ENCODE assay signal across 19 cellular contexts in genomic region chr13:84263354-84264069, GRCh38.
"Had no signal": no experiment of that assay in that cellular context is flagged by ENCODE, and none has a peak within 500 bp of the region (broad histone marks: within the 10 kb centered on the region; RNA-seq: fewer than 3 reads in every experiment).

No MANE protein-coding gene starts in this region.

- H3K9me3 ChIP-seq: gastrocnemius medialis, left ventricle myocardium inferior, right atrium auricular region, tibial nerve, vagina had no signal

- H3K36me3 ChIP-seq: gastrocnemius medialis, left ventricle myocardium inferior, right atrium auricular region, tibial nerve, vagina had no signal

- H3K27ac ChIP-seq: gastrocnemius medialis, left ventricle myocardium inferior, right atrium auricular region, tibial nerve, vagina had no signal

- H3K4me3 ChIP-seq: gastrocnemius medialis, left ventricle myocardium inferior, right atrium auricular region, tibial nerve, vagina had no signal

- H3K4me1 ChIP-seq: gastrocnemius medialis, left ventricle myocardium inferior, right atrium auricular region, tibial nerve, vagina had no signal

- DNase-seq: activated CD4-positive, CD25-positive, alpha-beta regulatory T cell treated with anti-CD3 and anti-CD28 coated beads, Interleukin-2, amount 50 U/mL, for 72 hours; activated naive CD4-positive, alpha-beta T cell treated with Interleukin-2 at 50 U/mL for 16 hours; activated naive CD8-positive, alpha-beta T cell treated with anti-CD3 and anti-CD28 coated beads, Interleukin-2, amount 50 U/mL, for 24 hours; activated T-cell treated with anti-CD3 and anti-CD28 coated beads for 4 hours; aorta; cerebellar nuclear complex; effector memory CD4-positive, alpha-beta T cell; gastrocnemius medialis; kidney; left ventricle myocardium inferior; naive thymus-derived CD8-positive, alpha-beta T cell; nucleus accumbens; stimulated activated CD4-positive, alpha-beta T cell treated with anti-CD3 and anti-CD28 coated beads, Interleukin-4, amount 100 ng/mL, for 1 hour; stimulated activated naive B cell treated with anti-CD40 and anti-IgM and Interleukin-4, amounts not matched to agents 10 μg/mL and 1 μg/mL and 100 μg/mL, for 72 hours; T1000 had no signal

- ATAC-seq: activated naive CD8-positive, alpha-beta T cell treated with anti-CD3 and anti-CD28 coated beads, Interleukin-2, amount 50 U/mL, for 24 hours; activated T-helper 17 cell treated with anti-CD3 and anti-CD28 coated beads, Interleukin-2, amount 50 U/mL, for 72 hours; gastrocnemius medialis; naive thymus-derived CD8-positive, alpha-beta T cell; stimulated activated naive B cell treated with anti-CD40 and anti-IgM and Interleukin-4, amounts not matched to agents 10 μg/mL and 1 μg/mL and 100 μg/mL, for 72 hours had no signal

- FAIRE-seq: kidney had no signal

- H3K27me3 ChIP-seq: gastrocnemius medialis, right atrium auricular region, tibial nerve, vagina had no signal
